ENCODE assay signal across 8 cellular contexts in the genomic region with DNA sequence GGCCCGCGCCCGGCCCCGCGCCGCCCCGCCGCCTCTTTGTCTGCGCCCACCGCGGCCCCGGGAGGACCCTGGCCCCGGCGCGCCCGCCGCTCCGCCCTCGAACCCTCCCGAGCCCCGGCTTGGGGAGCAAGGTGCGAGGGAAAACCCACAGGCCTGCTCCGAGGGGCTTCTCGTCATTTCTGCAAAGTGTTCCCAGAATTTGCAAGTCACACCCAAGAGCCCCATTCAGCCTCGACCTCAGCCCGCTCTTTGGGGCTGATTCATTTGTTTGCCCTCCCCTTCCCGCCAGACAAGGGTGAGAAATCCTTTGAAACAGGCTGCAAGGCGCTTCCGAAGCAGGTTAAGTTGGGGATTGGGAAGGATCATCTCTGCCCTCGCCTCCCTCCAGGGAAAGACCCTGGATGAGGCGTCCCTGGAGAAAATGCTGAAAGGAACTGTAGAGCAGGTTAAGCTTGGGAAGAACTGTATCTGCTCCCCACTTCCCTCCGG. TPM values are rescaled to one million over a fixed set of nuclear protein-coding genes. Genes with fewer than 3 reads are reported as not detected.
A peak's percentile ranks its signal among the peaks of the same experiment; 100 is the strongest.
DNase-seq lines count a peak whose midpoint lies in the region; ATAC-seq and TF ChIP-seq lines count a peak whose summit lies in the region.

No MANE protein-coding gene starts in this region.

- H3F3A ChIP-seq in smooth muscle cell (ENCODE audit: low read depth), result peaks cover 6% of the 10 kb centered on the region

- DNase-seq in CD8-positive, alpha-beta T cell, result peak in 3 of 7 experiments; percentile 18 to 55 (median 35)
- DNase-seq in RPMI7951 (ENCODE audit: low read depth) (peak; percentile 42), amniotic epithelial cell (ENCODE audit: low read depth) (peak; percentile 44), smooth muscle cell (lab: John Stamatoyannopoulos, UW; ENCODE audit: unreplicated experiment) (peak; percentile 35)

- H2AFZ ChIP-seq in smooth muscle cell (ENCODE audit: low read depth), result peak overlapping the region; percentile 91

- no peaks in the 10 kb centered on the region for H3K9me3 Mint-ChIP-seq in CD8-positive, alpha-beta T cell

- peaks cover 19% of the 10 kb centered on the region for H3K4me1 ChIP-seq in CD8-positive, alpha-beta T cell (ENCODE audit: insufficient read depth, low read length)
- no peaks in the 10 kb centered on the region for H3K4me1 ChIP-seq in smooth muscle cell (ENCODE audit: low read depth)

- no peaks in the 10 kb centered on the region for H3K27me3 Mint-ChIP-seq in CD8-positive, alpha-beta T cell (ENCODE audit: low read depth)

- H3K27ac Mint-ChIP-seq in CD8-positive, alpha-beta T cell, result peak overlapping the region; percentile 84

- TF ChIP-seq CTCF in CD8-positive, alpha-beta T cell (IDR thresholded peaks at IDR 0.05), result no peak
- no peak for TF ChIP-seq CTCF in smooth muscle cell (IDR thresholded peaks at IDR 0.05; ENCODE audit: borderline replicate concordance, insufficient read depth, poor library complexity, severe bottlenecking)

- H3K4me3 ChIP-seq in CD8-positive, alpha-beta T cell (ENCODE audit: low read depth, low read length), result peak overlapping the region; percentile 33
- H3K4me3 ChIP-seq in iPS-18c (ENCODE audit: insufficient read depth, low read depth, low read length) (peak overlapping the region; percentile 81), smooth muscle cell (peak overlapping the region; percentile 61)

- H3K27ac ChIP-seq in CD8-positive, alpha-beta T cell (ENCODE audit: low read depth, low read length), result no peak overlapping the region
- H3K27ac ChIP-seq in smooth muscle cell (ENCODE audit: low read depth), result peak overlapping the region; percentile 80

- CTCF ChIA-PET in CD8-positive, alpha-beta T cell (lab: Charles Lee), result interaction anchor here (1.4 to 6.3 kb wide), 3 partner anchors 23 to 49 kb away, joined by 7 to 41 read pairs (median 12); no protein-coding TSS in a partner anchor

- peak overlapping the region; percentile 85 for H3K9ac ChIP-seq in smooth muscle cell (ENCODE audit: low read depth)

- no peaks in the 10 kb centered on the region for H3K9me3 ChIP-seq in CD8-positive, alpha-beta T cell (ENCODE audit: low read length)
- H3K9me3 ChIP-seq in iPS-18c (ENCODE audit: control insufficient read depth, insufficient read depth, low read length) (no peaks in the 10 kb centered on the region), smooth muscle cell (replicated peaks; ENCODE audit: low read depth) (no peaks in the 10 kb centered on the region)

- peaks cover 33% of the 10 kb centered on the region for H4K20me1 ChIP-seq in smooth muscle cell (ENCODE audit: low read depth)

- peak overlapping the region; percentile 94 for H3K4me2 ChIP-seq in smooth muscle cell

- POLR2A ChIA-PET in CD8-positive, alpha-beta T cell (lab: Charles Lee), result interaction anchor here (1.3 kb wide), 1 partner anchor 23 kb away, joined by 4 read pairs; no protein-coding TSS in a partner anchor

- H3K27me3 ChIP-seq in CD8-positive, alpha-beta T cell (ENCODE audit: insufficient read depth, low read length), result no peaks in the 10 kb centered on the region
- H3K27me3 ChIP-seq in smooth muscle cell (ENCODE audit: low read depth), result no peaks in the 10 kb centered on the region

- peak overlapping the region; percentile 88 for H3K4me3 Mint-ChIP-seq in CD8-positive, alpha-beta T cell

- 0% methylated on average over 12 of the region's 32 CpGs for WGBS in smooth muscle cell (ENCODE audit: low lambda C conversion rate)

- peaks cover 29% of the 10 kb centered on the region for H3K4me1 Mint-ChIP-seq in CD8-positive, alpha-beta T cell (ENCODE audit: low read depth)

- H3K36me3 Mint-ChIP-seq in CD8-positive, alpha-beta T cell, result peaks cover 9% of the 10 kb centered on the region

- peak; percentile 11 for ATAC-seq in CD8-positive, alpha-beta T cell
- ATAC-seq in HG02623 (IDR thresholded peaks at IDR 0.05; ENCODE audit: unreplicated experiment) (peak; percentile 4), HG03565 (IDR thresholded peaks at IDR 0.05; ENCODE audit: unreplicated experiment) (no peak), GM18907 (IDR thresholded peaks at IDR 0.05; ENCODE audit: unreplicated experiment) (no peak)

- H3K79me2 ChIP-seq in smooth muscle cell (ENCODE audit: low read depth), result peaks cover 42% of the 10 kb centered on the region

- no peaks in the 10 kb centered on the region for H3K36me3 ChIP-seq in CD8-positive, alpha-beta T cell (ENCODE audit: insufficient read depth, low read length)
- no peaks in the 10 kb centered on the region for H3K36me3 ChIP-seq in smooth muscle cell (ENCODE audit: low read depth)

- intact Hi-C loops in CD8-positive, alpha-beta T cell (cut with DNase I, micrococcal nuclease), result loop anchor here (1.0 to 2.0 kb wide), 5 partner anchors 24 to 48 kb away; no protein-coding TSS in a partner anchor

RNA-seq across cellular contexts. Expression of a gene that starts 0.3 kb away (rescaled TPM):
- 10 to 100 TPM; 48.6 to 49.6 TPM for total RNA-seq in CD8-positive, alpha-beta T cell
- total RNA-seq in RPMI7951 (2014; rRNA removed; shearing (Covaris generic)), result 16.9 and 23.1 TPM in 2 replicates
- total RNA-seq in smooth muscle cell, result 40.4 and 42.2 TPM in 2 replicates
- polyA plus RNA-seq in smooth muscle cell, result 15.3 and 24.0 TPM in 2 replicates

Comparison
In these comparisons a context has a peak if more than half of its experiments do, and no peak if none do; other contexts are left out.
1. ATAC-seq: peak in CD8-positive, alpha-beta T cell (single experiment) and HG02623 (single experiment); none in HG03565 (single experiment) and GM18907 (single experiment).
2. Peak in every context shown above with its lines, with median percentiles within 50 percentile points of each other: H3K4me3 ChIP-seq.